Comparison of ENCODE assay signal across 10 cellular contexts in genomic region chr5:8993031-8993430, GRCh38.
DNase-seq lines count a peak whose midpoint lies in the region; ATAC-seq and TF ChIP-seq lines count a peak whose summit lies in the region.
"Had no signal": no experiment of that assay in that cellular context is flagged by ENCODE, and none has a peak within 500 bp of the region (broad histone marks: within the 10 kb centered on the region; RNA-seq: fewer than 3 reads in every experiment).

No MANE protein-coding gene starts in this region.

- H3K27ac ChIP-seq in AG04450 (ENCODE audit: low read depth, low read length) (no peak overlapping the region), OCI-LY7 (ENCODE audit: low read depth, low read length, poor library complexity, severe bottlenecking) (no peak overlapping the region), foreskin keratinocyte (no peak overlapping the region)
- H3K27ac ChIP-seq: SK-N-MC had no signal

- no peaks in the 10 kb centered on the region for H3K4me1 ChIP-seq in OCI-LY7 (ENCODE audit: insufficient read depth, low read length, poor library complexity, severe bottlenecking)
- peaks cover 12% of the 10 kb centered on the region for H3K4me1 ChIP-seq in foreskin keratinocyte

- H3K27me3 ChIP-seq in AG04450 (ENCODE audit: control insufficient read depth, insufficient read depth, low read length), result no peaks in the 10 kb centered on the region
- no peaks in the 10 kb centered on the region for H3K27me3 ChIP-seq in foreskin keratinocyte

- TF ChIP-seq CTCF in AG04450 (IDR thresholded peaks at IDR 0.05; ENCODE audit: low read depth, low read length) (peak; percentile 55), OCI-LY7 (conservative IDR thresholded peaks at IDR 0.05; ENCODE audit: low read length) (peak; percentile 76), foreskin keratinocyte (conservative IDR thresholded peaks at IDR 0.05) (peak; percentile 69)

- intact Hi-C loops in OCI-LY7 (cut with micrococcal nuclease; ENCODE audit: unreplicated experiment), result no loop called here
- intact Hi-C loops in head of caudate nucleus (cut with DNase I), result no loop called here

- CTCF ChIA-PET in AG04450 (lab: Charles Lee) (interaction anchor here (0.5 to 1.3 kb wide), 3 partner anchors 9 to 42 kb away, joined by 4 to 9 read pairs (median 4); no protein-coding TSS in a partner anchor), OCI-LY7 (lab: Charles Lee; ENCODE audit: unreplicated experiment) (no interaction called here)

- H2AFZ ChIP-seq in OCI-LY7 (ENCODE audit: low read length), result no peak overlapping the region

- no peaks in the 10 kb centered on the region for H3K9me2 ChIP-seq in OCI-LY7 (ENCODE audit: insufficient read depth, low read length)

- ATAC-seq in GM18868 (IDR thresholded peaks at IDR 0.05; ENCODE audit: unreplicated experiment), result peak; percentile 85
- ATAC-seq in foreskin keratinocyte, result peak; percentile 79
- ATAC-seq in GM21528 (IDR thresholded peaks at IDR 0.05; ENCODE audit: low FRiP score, unreplicated experiment), result no peak

- no peak overlapping the region for H3K4me2 ChIP-seq in OCI-LY7 (ENCODE audit: low read length)

- DNase-seq in AG04450 (ENCODE audit: low read depth, low spot score) (no peak), OCI-LY7 (ENCODE audit: low spot score) (peak; percentile 38), foreskin keratinocyte (no peak), head of caudate nucleus (no peak)
- DNase-seq in activated CD4-positive, CD25-positive, alpha-beta regulatory T cell treated with anti-CD3 and anti-CD28 coated beads, Interleukin-2, amount 50 U/mL, for 72 hours, result no peak
- no peak for DNase-seq in activated naive CD4-positive, alpha-beta T cell treated with Interleukin-2 at 50 U/mL for 16 hours
- DNase-seq: DMS153 had no signal

- POLR2A ChIA-PET in AG04450 (lab: Yijun Ruan, JAX) (no interaction called here), OCI-LY7 (lab: Charles Lee) (no interaction called here)

- no peaks in the 10 kb centered on the region for H3K36me3 ChIP-seq in OCI-LY7 (ENCODE audit: insufficient read depth, low read length)

- no TSS peak for BruUV-seq in OCI-LY7 (replicated peaks; lab: Mats Ljungman, UMichigan)

- no peaks in the 10 kb centered on the region for H4K20me1 ChIP-seq in OCI-LY7 (ENCODE audit: insufficient read depth, low read length)

- H3K79me2 ChIP-seq in OCI-LY7 (ENCODE audit: insufficient read depth, low read depth, low read length), result no peaks in the 10 kb centered on the region

- no peaks in the 10 kb centered on the region for H3K9me3 ChIP-seq in AG04450 (ENCODE audit: control insufficient read depth, insufficient read depth, low read length)
- H3K9me3 ChIP-seq in OCI-LY7 (ENCODE audit: low read length), result no peaks in the 10 kb centered on the region

- H3K4me3 ChIP-seq in AG04450 (ENCODE audit: low read depth, low read length), result no peak overlapping the region
- H3K4me3 ChIP-seq in OCI-LY7 (ENCODE audit: low read depth, low read length, poor library complexity, severe bottlenecking), result no peak overlapping the region
- H3K4me3 ChIP-seq: SK-N-MC had no signal
